In genomic region chr9:136644343-136644592, GRCh38 we compare ENCODE assay signal across 10 cellular contexts. TPM values are rescaled to one million over a fixed set of nuclear protein-coding genes. Genes with fewer than 3 reads are reported as not detected.
DNase-seq lines count a peak whose midpoint lies in the region; ATAC-seq and TF ChIP-seq lines count a peak whose summit lies in the region.
"Had no signal": no experiment of that assay in that cellular context is flagged by ENCODE, and none has a peak within 500 bp of the region (broad histone marks: within the 10 kb centered on the region; RNA-seq: fewer than 3 reads in every experiment).

No MANE protein-coding gene starts in this region.

- intact Hi-C loops in CD14-positive monocyte (cut with micrococcal nuclease) (loop anchor here in 1 of 2 donors (5.0 kb wide), 1 partner anchor 97 kb away; the partner anchor contains the start of gene NOTCH1), mucosa of descending colon (cut with DNase I, micrococcal nuclease) (no loop called here)
- intact Hi-C loops in dendritic cell treated with granulocyte-macrophage colony-stimulating factor and Interleukin-4, amounts not matched to agents 40 ng/mL and 50 ng/mL, for 4 days (cut with micrococcal nuclease): no loop called here

- H3K9me3 ChIP-seq in mucosa of descending colon: no peaks in the 10 kb centered on the region
- H3K9me3 ChIP-seq: pancreas had no signal

- no peaks in the 10 kb centered on the region for H3K36me3 ChIP-seq in mucosa of descending colon (ENCODE audit: low read depth)
- H3K36me3 ChIP-seq: pancreas had no signal

- peaks cover 0 to 8% (median 6%) of the 10 kb centered on the region in 7 donors for H3K9me3 Mint-ChIP-seq in CD14-positive monocyte
- H3K9me3 Mint-ChIP-seq in dendritic cell treated with granulocyte-macrophage colony-stimulating factor and Interleukin-4, amounts not matched to agents 40 ng/mL and 50 ng/mL, for 4 days: peaks cover 8% of the 10 kb centered on the region
- H3K9me3 Mint-ChIP-seq: type B pancreatic cell had no signal

- H3K4me3 Mint-ChIP-seq in CD14-positive monocyte: peak overlapping the region in 1 of 2 donors; percentile 62
- H3K4me3 Mint-ChIP-seq in dendritic cell treated with granulocyte-macrophage colony-stimulating factor and Interleukin-4, amounts not matched to agents 40 ng/mL and 50 ng/mL, for 4 days: peak overlapping the region; percentile 73
- H3K4me3 Mint-ChIP-seq: type B pancreatic cell had no signal

- ATAC-seq in mucosa of descending colon: no peak
- no peak for ATAC-seq in HG03457 (IDR thresholded peaks at IDR 0.05; ENCODE audit: unreplicated experiment)
- ATAC-seq in GM18498 (IDR thresholded peaks at IDR 0.05; ENCODE audit: unreplicated experiment): no peak
- no peak for ATAC-seq in GM21737 (IDR thresholded peaks at IDR 0.05; ENCODE audit: unreplicated experiment)

- no peak for TF ChIP-seq CTCF in CD14-positive monocyte (IDR thresholded peaks at IDR 0.05)
- no peak for TF ChIP-seq CTCF in mucosa of descending colon (IDR thresholded peaks at IDR 0.05)

- H3K4me1 Mint-ChIP-seq in CD14-positive monocyte: peaks cover 41% of the 10 kb centered on the region
- peaks cover 60% of the 10 kb centered on the region for H3K4me1 Mint-ChIP-seq in dendritic cell treated with granulocyte-macrophage colony-stimulating factor and Interleukin-4, amounts not matched to agents 40 ng/mL and 50 ng/mL, for 4 days (ENCODE audit: low read depth)

- H3K4me3 ChIP-seq in Jurkat, Clone E6-1 (ENCODE audit: low read length): no peak overlapping the region
- no peak overlapping the region for H3K4me3 ChIP-seq in mucosa of descending colon

- DNase-seq in CD14-positive monocyte (ENCODE audit: low spot score): peak; percentile 93
- DNase-seq in Jurkat, Clone E6-1 (ENCODE audit: low read depth, low spot score): peak; percentile 29
- DNase-seq in mucosa of descending colon: peak in 2 of 3 donors; percentile 92
- no peak for DNase-seq in NOMO-1 treated with DMSO at 0.1 percent for 48 hours (lab: John Stamatoyannopoulos, UW; ENCODE audit: unreplicated experiment)

- H3K27me3 Mint-ChIP-seq in CD14-positive monocyte (ENCODE audit: low read depth in 3 of 3): peaks cover 22 to 59% (median 47%) of the 10 kb centered on the region in 3 donors
- H3K27me3 Mint-ChIP-seq in dendritic cell treated with granulocyte-macrophage colony-stimulating factor and Interleukin-4, amounts not matched to agents 40 ng/mL and 50 ng/mL, for 4 days: peaks cover 28% of the 10 kb centered on the region

- peak overlapping the region in 5 of 7 donors; percentile 90 to 96 (median 93) for H3K27ac Mint-ChIP-seq in CD14-positive monocyte
- H3K27ac Mint-ChIP-seq in dendritic cell treated with granulocyte-macrophage colony-stimulating factor and Interleukin-4, amounts not matched to agents 40 ng/mL and 50 ng/mL, for 4 days: peak overlapping the region; percentile 94
- H3K27ac Mint-ChIP-seq: type B pancreatic cell had no signal

- H3K36me3 Mint-ChIP-seq in CD14-positive monocyte: peaks cover 2% of the 10 kb centered on the region in 2 donors
- no peaks in the 10 kb centered on the region for H3K36me3 Mint-ChIP-seq in dendritic cell treated with granulocyte-macrophage colony-stimulating factor and Interleukin-4, amounts not matched to agents 40 ng/mL and 50 ng/mL, for 4 days (ENCODE audit: low read depth)
- H3K36me3 Mint-ChIP-seq: type B pancreatic cell had no signal

- H3K4me1 ChIP-seq in mucosa of descending colon (ENCODE audit: low read depth): peaks cover 11% of the 10 kb centered on the region

RNA-seq across cellular contexts. Expression of gene EGFL7, which starts 18.4 kb away (rescaled TPM):
- 1 to 10 TPM; 2.2 to 2.8 TPM for polyA plus RNA-seq in CD14-positive monocyte
- polyA plus RNA-seq in Jurkat, Clone E6-1 (2012; ENCODE audit: insufficient read depth, insufficient read length): 11.0 TPM
- 10 to 100 TPM; 15.9 to 43.4 (median 18.9) TPM for total RNA-seq in mucosa of descending colon

RNA-seq across cellular contexts. Expression of gene AGPAT2, which starts 43.0 kb away (rescaled TPM):
- 100 to 1,000 TPM; 116 to 139 TPM for polyA plus RNA-seq in CD14-positive monocyte
- polyA plus RNA-seq in Jurkat, Clone E6-1 (2012; ENCODE audit: insufficient read depth, insufficient read length): 35.0 TPM
- total RNA-seq in mucosa of descending colon: 100 to 1,000 TPM; 113 to 296 (median 152) TPM
